ENCODE assay signal across 1 cellular context in the genomic region with DNA sequence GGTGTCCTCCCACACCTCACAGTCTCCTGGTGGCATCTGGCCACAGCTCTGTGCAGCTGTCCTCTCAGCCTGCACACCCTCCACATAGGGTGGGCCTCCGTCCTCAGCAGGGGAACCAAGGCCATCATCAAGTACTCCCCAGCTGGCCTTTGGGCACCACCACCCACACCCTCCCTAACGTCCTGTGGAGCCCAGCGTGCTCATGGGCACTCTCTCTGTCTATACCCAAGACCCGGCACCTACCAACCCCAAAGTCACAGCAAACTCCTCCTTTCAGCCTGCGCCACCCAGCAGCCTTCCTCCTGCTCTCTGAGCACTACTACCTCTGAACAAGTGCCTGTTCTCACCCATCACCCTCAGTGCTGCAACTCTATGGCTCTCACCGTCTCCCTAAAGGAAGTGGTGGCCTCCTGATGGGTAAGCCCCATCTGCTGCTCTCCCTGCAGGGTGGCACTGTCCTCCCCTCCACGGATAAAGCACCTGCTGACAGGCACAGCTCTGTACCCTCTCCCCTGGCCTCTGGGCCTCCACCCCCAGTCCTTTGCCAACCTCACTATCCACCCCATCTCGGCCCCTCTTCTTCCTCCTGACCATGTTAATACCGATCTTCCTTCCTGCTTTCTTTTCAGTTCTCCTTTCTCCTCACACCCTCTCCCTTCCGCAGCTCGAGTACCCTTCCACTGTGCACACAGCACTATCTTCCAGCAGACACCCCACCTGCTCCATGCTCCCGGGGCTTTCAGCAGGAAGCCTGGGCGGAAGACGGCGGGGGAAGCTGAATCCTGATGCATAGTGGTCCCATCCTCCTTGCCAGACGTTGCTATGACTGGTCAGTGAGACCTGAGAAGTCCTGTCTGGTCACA.
A peak's percentile ranks its signal among the peaks of the same experiment; 100 is the strongest.
TF ChIP-seq lines count a peak whose summit lies in the region.

No MANE protein-coding gene starts in this region.

TF ChIP-seq in GM12878, 131 proteins besides CTCF, POLR2A, EP300 and RAD21:
- TF ChIP-seq SPI1 (IDR thresholded peaks at IDR 0.05; ENCODE audit: borderline replicate concordance, insufficient read depth, low read depth, low read length): peak; percentile 50; the same call in 1 of the 2 replicates
- TF ChIP-seq IRF5 (IDR thresholded peaks at IDR 0.05; ENCODE audit: borderline replicate concordance): no peak
- no peak for TF ChIP-seq HDAC6 (IDR thresholded peaks at IDR 0.05; ENCODE audit: unreplicated experiment)
- TF ChIP-seq ETV6 (conservative IDR thresholded peaks at IDR 0.05 in 1 of 2, IDR thresholded peaks at IDR 0.05 in 1 of 2; ENCODE audit: borderline replicate concordance in 1 of 2, low read depth in 1 of 2): 0 out of 4 replicates have a peak, but pooled peaks of 1 of the 2 experiments have one; percentile 16
- TF ChIP-seq SREBF1 (IDR thresholded peaks at IDR 0.05; ENCODE audit: low read length): no peak
TF ChIP-seq in GM12878: peak in this region for 2.
